In genomic region chr11:61609000-61609969, GRCh38 we compare ENCODE assay signal across 1 cellular context.
TF ChIP-seq lines count a peak whose summit lies in the region.

No MANE protein-coding gene starts in this region.

TF ChIP-seq in HepG2, 621 proteins besides CTCF, POLR2A, EP300 and RAD21 (continued from another document and continues in another):
- 0 out of 2 replicates have a peak, but pooled peaks have one; percentile 48 for TF ChIP-seq ZHX2 (IDR thresholded peaks at IDR 0.05; ENCODE audit: low read depth)
- TF ChIP-seq ZHX2 (CRISPR knock-in tag; IDR thresholded peaks at IDR 0.05; ENCODE audit: borderline replicate concordance): no peak
- TF ChIP-seq HNF4A (CRISPR knock-in tag; IDR thresholded peaks at IDR 0.05): peak; percentile 94
- TF ChIP-seq SP2 (CRISPR knock-in tag; IDR thresholded peaks at IDR 0.05): no peak
- peak; percentile 76; the same call in 1 of the 2 replicates for TF ChIP-seq FOXK2 (IDR thresholded peaks at IDR 0.05)
- peak; percentile 29; the same call in 1 of the 2 replicates for TF ChIP-seq ZNF431 (CRISPR knock-in tag; IDR thresholded peaks at IDR 0.05; ENCODE audit: borderline replicate concordance, low read depth)
- peak; percentile 88 for TF ChIP-seq PATZ1 (CRISPR knock-in tag; IDR thresholded peaks at IDR 0.05)
- TF ChIP-seq ZNF484 (CRISPR knock-in tag; IDR thresholded peaks at IDR 0.05; ENCODE audit: borderline replicate concordance, low read depth): no peak
- no peak for TF ChIP-seq JARID2 (CRISPR knock-in tag; IDR thresholded peaks at IDR 0.05; ENCODE audit: insufficient replicate concordance)
- TF ChIP-seq NFIC (IDR thresholded peaks at IDR 0.05; ENCODE audit: low read length): no peak
- no peak for TF ChIP-seq ZBTB34 (CRISPR knock-in tag; IDR thresholded peaks at IDR 0.05)
- TF ChIP-seq HIVEP1 (CRISPR knock-in tag; IDR thresholded peaks at IDR 0.05): peak; percentile 57; the same call in 1 of the 2 replicates
- TF ChIP-seq CENPX (CRISPR knock-in tag; IDR thresholded peaks at IDR 0.05): no peak
- TF ChIP-seq SMAD9 (CRISPR knock-in tag; IDR thresholded peaks at IDR 0.05): 0 out of 2 replicates have a peak, but pooled peaks have one; percentile 55
- TF ChIP-seq, protein P1, sequence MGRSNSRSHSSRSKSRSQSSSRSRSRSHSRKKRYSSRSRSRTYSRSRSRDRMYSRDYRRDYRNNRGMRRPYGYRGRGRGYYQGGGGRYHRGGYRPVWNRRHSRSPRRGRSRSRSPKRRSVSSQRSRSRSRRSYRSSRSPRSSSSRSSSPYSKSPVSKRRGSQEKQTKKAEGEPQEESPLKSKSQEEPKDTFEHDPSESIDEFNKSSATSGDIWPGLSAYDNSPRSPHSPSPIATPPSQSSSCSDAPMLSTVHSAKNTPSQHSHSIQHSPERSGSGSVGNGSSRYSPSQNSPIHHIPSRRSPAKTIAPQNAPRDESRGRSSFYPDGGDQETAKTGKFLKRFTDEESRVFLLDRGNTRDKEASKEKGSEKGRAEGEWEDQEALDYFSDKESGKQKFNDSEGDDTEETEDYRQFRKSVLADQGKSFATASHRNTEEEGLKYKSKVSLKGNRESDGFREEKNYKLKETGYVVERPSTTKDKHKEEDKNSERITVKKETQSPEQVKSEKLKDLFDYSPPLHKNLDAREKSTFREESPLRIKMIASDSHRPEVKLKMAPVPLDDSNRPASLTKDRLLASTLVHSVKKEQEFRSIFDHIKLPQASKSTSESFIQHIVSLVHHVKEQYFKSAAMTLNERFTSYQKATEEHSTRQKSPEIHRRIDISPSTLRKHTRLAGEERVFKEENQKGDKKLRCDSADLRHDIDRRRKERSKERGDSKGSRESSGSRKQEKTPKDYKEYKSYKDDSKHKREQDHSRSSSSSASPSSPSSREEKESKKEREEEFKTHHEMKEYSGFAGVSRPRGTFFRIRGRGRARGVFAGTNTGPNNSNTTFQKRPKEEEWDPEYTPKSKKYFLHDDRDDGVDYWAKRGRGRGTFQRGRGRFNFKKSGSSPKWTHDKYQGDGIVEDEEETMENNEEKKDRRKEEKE (IDR thresholded peaks at IDR 0.05): no peak
- TF ChIP-seq HNRNPH1 (optimal IDR thresholded peaks at IDR 0.05; ENCODE audit: low read depth, low read length): peak; percentile 86
- peak; percentile 76; the same call in 1 of the 2 replicates for TF ChIP-seq ZNF543 (CRISPR knock-in tag; IDR thresholded peaks at IDR 0.05)
- TF ChIP-seq PAX8 (CRISPR knock-in tag; IDR thresholded peaks at IDR 0.05; ENCODE audit: borderline replicate concordance): no peak
- no peak; the same call in 1 of the 2 replicates for TF ChIP-seq ZNF572 (CRISPR knock-in tag; IDR thresholded peaks at IDR 0.05)
- TF ChIP-seq ZNF564 (CRISPR knock-in tag; IDR thresholded peaks at IDR 0.05): 0 out of 2 replicates have a peak, but pooled peaks have one; percentile 19
- no peak for TF ChIP-seq U2AF1 (optimal IDR thresholded peaks at IDR 0.05; ENCODE audit: low read depth, low read length)
- TF ChIP-seq BRD4 (CRISPR knock-in tag; IDR thresholded peaks at IDR 0.05): no peak
- TF ChIP-seq NR2F6 (IDR thresholded peaks at IDR 0.05): peak; percentile 79
- peak; percentile 82 for TF ChIP-seq NR2F6 (CRISPR knock-in tag; IDR thresholded peaks at IDR 0.05)
- no peak for TF ChIP-seq HMG20A (CRISPR knock-in tag; IDR thresholded peaks at IDR 0.05; ENCODE audit: borderline replicate concordance)
- TF ChIP-seq ZNF232 (CRISPR knock-in tag; IDR thresholded peaks at IDR 0.05; ENCODE audit: borderline replicate concordance): peak; percentile 72; the same call in 1 of the 2 replicates
- TF ChIP-seq ZNF724P (CRISPR knock-in tag; IDR thresholded peaks at IDR 0.05; ENCODE audit: borderline replicate concordance): no peak
- TF ChIP-seq, protein P2, sequence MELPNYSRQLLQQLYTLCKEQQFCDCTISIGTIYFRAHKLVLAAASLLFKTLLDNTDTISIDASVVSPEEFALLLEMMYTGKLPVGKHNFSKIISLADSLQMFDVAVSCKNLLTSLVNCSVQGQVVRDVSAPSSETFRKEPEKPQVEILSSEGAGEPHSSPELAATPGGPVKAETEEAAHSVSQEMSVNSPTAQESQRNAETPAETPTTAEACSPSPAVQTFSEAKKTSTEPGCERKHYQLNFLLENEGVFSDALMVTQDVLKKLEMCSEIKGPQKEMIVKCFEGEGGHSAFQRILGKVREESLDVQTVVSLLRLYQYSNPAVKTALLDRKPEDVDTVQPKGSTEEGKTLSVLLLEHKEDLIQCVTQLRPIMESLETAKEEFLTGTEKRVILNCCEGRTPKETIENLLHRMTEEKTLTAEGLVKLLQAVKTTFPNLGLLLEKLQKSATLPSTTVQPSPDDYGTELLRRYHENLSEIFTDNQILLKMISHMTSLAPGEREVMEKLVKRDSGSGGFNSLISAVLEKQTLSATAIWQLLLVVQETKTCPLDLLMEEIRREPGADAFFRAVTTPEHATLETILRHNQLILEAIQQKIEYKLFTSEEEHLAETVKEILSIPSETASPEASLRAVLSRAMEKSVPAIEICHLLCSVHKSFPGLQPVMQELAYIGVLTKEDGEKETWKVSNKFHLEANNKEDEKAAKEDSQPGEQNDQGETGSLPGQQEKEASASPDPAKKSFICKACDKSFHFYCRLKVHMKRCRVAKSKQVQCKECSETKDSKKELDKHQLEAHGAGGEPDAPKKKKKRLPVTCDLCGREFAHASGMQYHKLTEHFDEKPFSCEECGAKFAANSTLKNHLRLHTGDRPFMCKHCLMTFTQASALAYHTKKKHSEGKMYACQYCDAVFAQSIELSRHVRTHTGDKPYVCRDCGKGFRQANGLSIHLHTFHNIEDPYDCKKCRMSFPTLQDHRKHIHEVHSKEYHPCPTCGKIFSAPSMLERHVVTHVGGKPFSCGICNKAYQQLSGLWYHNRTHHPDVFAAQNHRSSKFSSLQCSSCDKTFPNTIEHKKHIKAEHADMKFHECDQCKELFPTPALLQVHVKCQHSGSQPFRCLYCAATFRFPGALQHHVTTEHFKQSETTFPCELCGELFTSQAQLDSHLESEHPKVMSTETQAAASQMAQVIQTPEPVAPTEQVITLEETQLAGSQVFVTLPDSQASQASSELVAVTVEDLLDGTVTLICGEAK (IDR thresholded peaks at IDR 0.05): no peak
- TF ChIP-seq, protein P2 (CRISPR knock-in tag; IDR thresholded peaks at IDR 0.05): peak; percentile 59; the same call in 1 of the 2 replicates
- TF ChIP-seq SMARCE1 (IDR thresholded peaks at IDR 0.05; ENCODE audit: borderline replicate concordance): no peak
- no peak for TF ChIP-seq ZFYVE20 (CRISPR knock-in tag; IDR thresholded peaks at IDR 0.05; ENCODE audit: borderline replicate concordance, low read depth)
- no peak for TF ChIP-seq ZNF143 (CRISPR knock-in tag; IDR thresholded peaks at IDR 0.05)
- TF ChIP-seq CERS6 (CRISPR knock-in tag; IDR thresholded peaks at IDR 0.05): no peak
- TF ChIP-seq, protein P3, sequence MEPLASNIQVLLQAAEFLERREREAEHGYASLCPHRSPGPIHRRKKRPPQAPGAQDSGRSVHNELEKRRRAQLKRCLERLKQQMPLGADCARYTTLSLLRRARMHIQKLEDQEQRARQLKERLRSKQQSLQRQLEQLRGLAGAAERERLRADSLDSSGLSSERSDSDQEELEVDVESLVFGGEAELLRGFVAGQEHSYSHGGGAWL (CRISPR knock-in tag; IDR thresholded peaks at IDR 0.05): no peak
- no peak for TF ChIP-seq ISX (CRISPR knock-in tag; conservative IDR thresholded peaks at IDR 0.05)
- TF ChIP-seq ZNF24 (IDR thresholded peaks at IDR 0.05): no peak
